ENCODE assay signal across 8 cellular contexts in the genomic region with DNA sequence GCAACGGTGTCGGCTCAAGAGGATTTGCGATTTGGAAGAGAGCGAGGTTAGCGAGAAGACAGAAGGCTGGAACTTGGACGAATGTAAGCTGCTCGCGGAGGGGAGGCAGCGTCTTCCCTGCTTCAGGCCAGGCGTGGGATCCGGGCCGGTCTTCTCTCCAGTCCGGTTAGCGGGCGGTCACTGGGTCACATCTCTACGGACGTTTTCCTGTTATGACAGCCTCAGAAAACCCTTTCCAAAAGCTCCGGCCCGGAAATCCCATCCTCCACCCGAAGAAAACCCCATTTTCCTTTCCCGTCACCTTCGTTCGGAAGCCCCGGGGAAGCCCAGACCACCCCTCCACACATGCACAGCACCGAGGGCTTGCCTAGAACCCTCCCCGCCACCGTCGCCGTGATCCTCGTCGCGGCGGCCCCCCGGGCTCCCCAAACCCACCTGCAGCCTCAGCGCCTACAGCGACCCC. TPM values are rescaled to one million over a fixed set of nuclear protein-coding genes. Genes with fewer than 3 reads are reported as not detected.
DNase-seq lines count a peak whose midpoint lies in the region; ATAC-seq and TF ChIP-seq lines count a peak whose summit lies in the region.

No MANE protein-coding gene starts in this region.

- H3K4me2 ChIP-seq in mesendoderm (ENCODE audit: low read length) = peak overlapping the region; percentile 77

- H3K56ac ChIP-seq in mesendoderm (ENCODE audit: low read length) = peak overlapping the region; percentile 98

- peak overlapping the region; percentile 73 for H3K23ac ChIP-seq in mesendoderm (ENCODE audit: low read length)

- H2BK5ac ChIP-seq in mesendoderm (ENCODE audit: low read length) = peak overlapping the region; percentile 79

- H4K5ac ChIP-seq in mesendoderm (ENCODE audit: low read length) = no peak overlapping the region

- H3K4ac ChIP-seq in mesendoderm (ENCODE audit: low read depth, low read length) = no peak overlapping the region

- no peak overlapping the region for H4K8ac ChIP-seq in mesendoderm (ENCODE audit: low read depth, low read length)

- CTCF ChIA-PET in activated CD4-positive, alpha-beta T cell treated with anti-CD3 and anti-CD28 coated beads, Interleukin-2, amount 10 ng/mL, durations not matched to agents 7 days and 5 days (lab: Charles Lee) = interaction anchor here (0.5 to 13.2 kb wide), 12 partner anchors 10 to 609 kb away, joined by 3 to 132 read pairs (median 6); a partner anchor contains a TSS

- H3K4me3 Mint-ChIP-seq in activated CD4-positive, alpha-beta T cell treated with anti-CD3 and anti-CD28 coated beads, Interleukin-2, amount 10 ng/mL, durations not matched to agents 7 days and 5 days = peak overlapping the region; percentile 86
- peak overlapping the region; percentile 98 for H3K4me3 Mint-ChIP-seq in HFFc6

- peak overlapping the region; percentile 100 for H3K27ac Mint-ChIP-seq in activated CD4-positive, alpha-beta T cell treated with anti-CD3 and anti-CD28 coated beads, Interleukin-2, amount 10 ng/mL, durations not matched to agents 7 days and 5 days
- H3K27ac Mint-ChIP-seq in HFFc6 = peak overlapping the region; percentile 99

- peaks cover 34% of the 10 kb centered on the region for H3K4me1 Mint-ChIP-seq in activated CD4-positive, alpha-beta T cell treated with anti-CD3 and anti-CD28 coated beads, Interleukin-2, amount 10 ng/mL, durations not matched to agents 7 days and 5 days
- peaks cover 30% of the 10 kb centered on the region for H3K4me1 Mint-ChIP-seq in HFFc6 (ENCODE audit: low read depth)

- peak overlapping the region; percentile 91 for H3K18ac ChIP-seq in mesendoderm (ENCODE audit: low read length)

- no peak overlapping the region for H2AK5ac ChIP-seq in mesendoderm (ENCODE audit: low read length)

- H3K9me3 ChIP-seq in duodenal mucosa (ENCODE audit: control insufficient read depth in 1 of 2, low read length in 2 of 2) (no peaks in the 10 kb centered on the region), upper lobe of left lung (no peaks in the 10 kb centered on the region)

- TF ChIP-seq CTCF in HFFc6 (IDR thresholded peaks at IDR 0.05) (no peak), upper lobe of left lung (IDR thresholded peaks at IDR 0.05) (no peak)

- H3K9ac ChIP-seq in duodenal mucosa (ENCODE audit: low read depth in 1 of 2, low read length in 2 of 2) (peak overlapping the region; percentile 95 to 98), mesendoderm (ENCODE audit: low read length) (peak overlapping the region; percentile 97)

- H3K4me3 ChIP-seq in duodenal mucosa (ENCODE audit: low read depth in 1 of 2, low read length in 2 of 2) (peak overlapping the region; percentile 97 to 98), mesendoderm (ENCODE audit: low read length) (peak overlapping the region; percentile 94), upper lobe of left lung (peak overlapping the region; percentile 77 to 97 (median 90))

- no peaks in the 10 kb centered on the region for H3K9me3 Mint-ChIP-seq in activated CD4-positive, alpha-beta T cell treated with anti-CD3 and anti-CD28 coated beads, Interleukin-2, amount 10 ng/mL, durations not matched to agents 7 days and 5 days
- no peaks in the 10 kb centered on the region for H3K9me3 Mint-ChIP-seq in HFFc6

- H3K4me1 ChIP-seq in duodenal mucosa (ENCODE audit: control insufficient read depth in 1 of 2, insufficient read depth in 2 of 2, low read length in 2 of 2) (peaks cover 0 to 4% of the 10 kb centered on the region in 2 donors), mesendoderm (ENCODE audit: control insufficient read depth, low read depth, low read length) (no peaks in the 10 kb centered on the region), upper lobe of left lung (peaks cover 23 to 38% (median 28%) of the 10 kb centered on the region in 4 donors)

- H3K27ac ChIP-seq in duodenal mucosa (ENCODE audit: low read depth, low read length) (peak overlapping the region; percentile 82), mesendoderm (ENCODE audit: low read depth, low read length) (peak overlapping the region; percentile 91), upper lobe of left lung (peak overlapping the region; percentile 95 to 99 (median 96))

- POLR2A ChIA-PET in activated CD4-positive, alpha-beta T cell treated with anti-CD3 and anti-CD28 coated beads, Interleukin-2, amount 10 ng/mL, durations not matched to agents 7 days and 5 days (lab: Charles Lee) = interaction anchor here (0.6 to 0.9 kb wide), 2 partner anchors 15 to 71 kb away, joined by 3 to 6 read pairs; a partner anchor contains a TSS

- peaks cover 10% of the 10 kb centered on the region for H3K79me2 ChIP-seq in mesendoderm (ENCODE audit: control insufficient read depth, insufficient read depth, low read length)

- DNase-seq in activated CD4-positive, alpha-beta T cell treated with anti-CD3 and anti-CD28 coated beads, Interleukin-2, amount 10 ng/mL, durations not matched to agents 7 days and 5 days = no peak
- DNase-seq in activated CD4-positive, alpha-beta T cell treated with anti-CD3 and anti-CD28 coated beads for 1 hour = no peak
- DNase-seq in HFFc6 = peak; percentile 6
- no peak for DNase-seq in mesendoderm
- DNase-seq in upper lobe of left lung = peak in 1 of 2 donors; percentile 58
- DNase-seq in SHP77 (lab: John Stamatoyannopoulos, UW) = no peak

- no peaks in the 10 kb centered on the region for H3K27me3 Mint-ChIP-seq in activated CD4-positive, alpha-beta T cell treated with anti-CD3 and anti-CD28 coated beads, Interleukin-2, amount 10 ng/mL, durations not matched to agents 7 days and 5 days
- peaks cover 3% of the 10 kb centered on the region for H3K27me3 Mint-ChIP-seq in HFFc6 (ENCODE audit: insufficient read depth)

- H3K79me1 ChIP-seq in mesendoderm (ENCODE audit: low read length) = peaks cover 11% of the 10 kb centered on the region

- ATAC-seq in upper lobe of left lung (ENCODE audit: low FRiP score in 2 of 2) = peak; percentile 49 to 59

- no peak overlapping the region for H2BK15ac ChIP-seq in mesendoderm (replicated peaks; ENCODE audit: low read depth)

- no peak for TF ChIP-seq EP300 in upper lobe of left lung (IDR thresholded peaks at IDR 0.05)

- WGBS in mesendoderm (ENCODE audit: extremely low coverage, insufficient coverage, low lambda C conversion rate) = no CpG with 5 or more reads among the region's 36 CpGs
- WGBS in upper lobe of left lung, 2 donors = 1% methylated on average over 36 of the region's 36 CpGs

- peaks cover 25% of the 10 kb centered on the region for H3K36me3 Mint-ChIP-seq in activated CD4-positive, alpha-beta T cell treated with anti-CD3 and anti-CD28 coated beads, Interleukin-2, amount 10 ng/mL, durations not matched to agents 7 days and 5 days (ENCODE audit: low read depth)
- H3K36me3 Mint-ChIP-seq in HFFc6 (ENCODE audit: low read depth) = peaks cover 13% of the 10 kb centered on the region

- H3K36me3 ChIP-seq in duodenal mucosa (ENCODE audit: control insufficient read depth in 1 of 2, insufficient read depth in 2 of 2, low read length in 2 of 2) (peaks cover 6 to 12% of the 10 kb centered on the region in 2 donors), mesendoderm (ENCODE audit: control insufficient read depth, insufficient read depth, low read length) (peaks cover 2% of the 10 kb centered on the region), upper lobe of left lung (peaks cover 0 to 20% (median 5%) of the 10 kb centered on the region in 4 donors)

- no peak for TF ChIP-seq POLR2A in upper lobe of left lung (IDR thresholded peaks at IDR 0.05)

- H3K27me3 ChIP-seq in duodenal mucosa (ENCODE audit: control insufficient read depth in 1 of 2, insufficient read depth in 2 of 2, low read length in 2 of 2) = no peaks in the 10 kb centered on the region
- no peaks in the 10 kb centered on the region for H3K27me3 ChIP-seq in mesendoderm (ENCODE audit: insufficient read depth, low read length, poor library complexity)
- no peaks in the 10 kb centered on the region for H3K27me3 ChIP-seq in upper lobe of left lung

- H2BK120ac ChIP-seq in mesendoderm (ENCODE audit: low read depth, low read length) = no peak overlapping the region

RNA-seq across cellular contexts. Expression of a gene that starts 0.3 kb away (rescaled TPM):
- 100 to 1,000 TPM; 109 to 143 TPM for total RNA-seq in activated CD4-positive, alpha-beta T cell treated with anti-CD3 and anti-CD28 coated beads, Interleukin-2, amount 10 ng/mL, durations not matched to agents 7 days and 5 days
- 100 to 1,000 TPM; 128 to 177 (median 157) TPM for total RNA-seq in HFFc6 (2021; fragmentation: NEBNext Ultra II Directional; extraction: Animal tissue kit (Norgen Biotek cat#: 25700))
- polyA plus RNA-seq in PFSK-1 (2012; ENCODE audit: insufficient read length, low read depth) = 68.7 TPM
- polyA plus RNA-seq in mesendoderm (2013, experiment 1 of 2) = 650 TPM
- polyA plus RNA-seq in mesendoderm (2013, experiment 2 of 2) = 659 TPM
- total RNA-seq in upper lobe of left lung = 100 to 1,000 TPM; 101 to 234 (median 168) TPM

RNA-seq across cellular contexts. Expression of a gene that starts 0.5 kb away (rescaled TPM):
- total RNA-seq in activated CD4-positive, alpha-beta T cell treated with anti-CD3 and anti-CD28 coated beads, Interleukin-2, amount 10 ng/mL, durations not matched to agents 7 days and 5 days = 10 to 100 TPM; 74.4 to 94.2 TPM
- total RNA-seq in HFFc6 (2021; fragmentation: NEBNext Ultra II Directional; extraction: Animal tissue kit (Norgen Biotek cat#: 25700)) = 100 to 1,000 TPM in 4 of 6 experiments, 10 to 100 TPM in 2; 88.6 to 116 (median 105) TPM
- polyA plus RNA-seq in PFSK-1 (2012; ENCODE audit: insufficient read length, low read depth) = 37.7 TPM
- 43.6 TPM for polyA plus RNA-seq in mesendoderm (2013, experiment 1 of 2)
- 45.9 TPM for polyA plus RNA-seq in mesendoderm (2013, experiment 2 of 2)
- total RNA-seq in upper lobe of left lung = 10 to 100 TPM; 15.7 to 47.4 (median 33.3) TPM

RNA-seq across cellular contexts. Expression of a gene that starts 14.9 kb away (rescaled TPM):
- total RNA-seq in activated CD4-positive, alpha-beta T cell treated with anti-CD3 and anti-CD28 coated beads, Interleukin-2, amount 10 ng/mL, durations not matched to agents 7 days and 5 days = 10 to 100 TPM; 28.8 to 30.3 TPM
- total RNA-seq in HFFc6 (2021; fragmentation: NEBNext Ultra II Directional; extraction: Animal tissue kit (Norgen Biotek cat#: 25700)) = 10 to 100 TPM; 18.5 to 22.4 (median 21.6) TPM
- 4.9 TPM for polyA plus RNA-seq in PFSK-1 (2012; ENCODE audit: insufficient read length, low read depth)
- 20.1 TPM for polyA plus RNA-seq in mesendoderm (2013, experiment 1 of 2)
- polyA plus RNA-seq in mesendoderm (2013, experiment 2 of 2) = 19.4 TPM
- 100 to 1,000 TPM in 1 of 6 donors, 10 to 100 TPM in 5; 17.8 to 154 (median 31.6) TPM for total RNA-seq in upper lobe of left lung
